In the genomic region with DNA sequence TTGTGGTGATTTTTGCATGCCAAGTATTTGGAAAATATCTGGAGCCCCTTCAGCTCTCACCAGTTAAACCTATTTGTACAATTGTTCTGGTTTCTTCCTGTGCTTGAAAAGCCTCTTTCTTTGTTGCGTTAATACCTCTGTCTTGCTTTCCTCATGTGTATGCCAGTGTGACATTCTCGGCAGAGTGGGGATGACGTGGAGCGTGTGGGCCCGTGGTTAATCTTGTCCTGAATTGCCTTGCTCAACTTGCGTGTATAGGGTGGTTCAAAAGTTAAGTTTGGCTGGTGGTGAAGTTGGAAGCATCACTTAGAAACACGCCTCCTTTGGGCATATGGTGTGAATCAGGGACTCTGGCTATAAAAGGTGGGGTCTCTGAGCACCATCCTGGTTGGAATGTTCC, we compare ENCODE assay signal across 18 cellular contexts.
DNase-seq lines count a peak whose midpoint lies in the region; ATAC-seq and TF ChIP-seq lines count a peak whose summit lies in the region.
"Had no signal": no experiment of that assay in that cellular context is flagged by ENCODE, and none has a peak within 500 bp of the region (broad histone marks: within the 10 kb centered on the region; RNA-seq: fewer than 3 reads in every experiment).

No MANE protein-coding gene starts in this region.

- peak overlapping the region; percentile 24 for H3K27ac Mint-ChIP-seq in osteocyte (ENCODE audit: unreplicated experiment)

- H3K9me3 ChIP-seq in Loucy (ENCODE audit: insufficient read depth, low read depth, low read length) (peaks cover 4% of the 10 kb centered on the region; the same call in 1 of the 2 replicates), gastroesophageal sphincter (peaks cover 0 to 11% (median 1%) of the 10 kb centered on the region in 3 donors), spleen (peaks cover 0 to 15% (median 10%) of the 10 kb centered on the region in 8 donors)
- H3K9me3 ChIP-seq: pancreas had no signal

- H3K4me3 ChIP-seq in Loucy (ENCODE audit: low read length, poor library complexity, severe bottlenecking): no peak overlapping the region
- no peak overlapping the region for H3K4me3 ChIP-seq in gastroesophageal sphincter
- no peak overlapping the region for H3K4me3 ChIP-seq in spleen
- H3K4me3 ChIP-seq: pancreas had no signal

- peaks cover 20% of the 10 kb centered on the region for H4K20me1 ChIP-seq in Loucy (ENCODE audit: insufficient read depth, low read length, poor library complexity, severe bottlenecking)

- peak overlapping the region; percentile 30 for H3K4me2 ChIP-seq in Loucy (ENCODE audit: low read depth, low read length, poor library complexity, severe bottlenecking)
- H3K4me2 ChIP-seq: KMS-11 had no signal

- H3K9me3 Mint-ChIP-seq in osteocyte (ENCODE audit: unreplicated experiment): peaks cover 9% of the 10 kb centered on the region

- no peak overlapping the region for H3K9ac ChIP-seq in Loucy (ENCODE audit: low read depth, low read length, poor library complexity, severe bottlenecking)
- H3K9ac ChIP-seq: KMS-11 had no signal

- H3K4me1 Mint-ChIP-seq in osteocyte (ENCODE audit: unreplicated experiment): peaks cover 69% of the 10 kb centered on the region

- peaks cover 59% of the 10 kb centered on the region for H3K4me1 ChIP-seq in Loucy (ENCODE audit: insufficient read depth, low read length, poor library complexity, severe bottlenecking)
- peaks cover 7 to 75% (median 37%) of the 10 kb centered on the region in 3 donors for H3K4me1 ChIP-seq in gastroesophageal sphincter
- peaks cover 12 to 78% (median 52%) of the 10 kb centered on the region in 6 donors for H3K4me1 ChIP-seq in spleen

- H3K36me3 ChIP-seq in Loucy (ENCODE audit: insufficient read depth, low read length) (peaks cover 16% of the 10 kb centered on the region; the same call in 1 of the 2 replicates), gastroesophageal sphincter (peaks cover 0 to 14% of the 10 kb centered on the region in 2 donors), spleen (peaks cover 0 to 18% (median 0%) of the 10 kb centered on the region in 6 donors)
- H3K36me3 ChIP-seq: pancreas had no signal

- TF ChIP-seq CTCF in Loucy (conservative IDR thresholded peaks at IDR 0.05; ENCODE audit: low read length) (no peak), gastroesophageal sphincter (IDR thresholded peaks at IDR 0.05) (no peak), osteocyte (IDR thresholded peaks at IDR 0.05) (no peak), spleen (IDR thresholded peaks at IDR 0.05 in 8 of 11, conservative IDR thresholded peaks at IDR 0.05 in 3 of 11) (no peak)

- in situ Hi-C loops in ACHN (cut with HindIII; ENCODE audit: low pct_ligation_motif_present, low pct_unique_long_range_greater_than_20kb, low sequenced_read_pairs): no loop called here

- no peak for TF ChIP-seq EP300 in gastroesophageal sphincter (IDR thresholded peaks at IDR 0.05)

- WGBS in gastroesophageal sphincter (ENCODE audit: low coverage in 1 of 2), 2 donors: 77 to 83% methylated on average over 6 of the region's 7 CpGs
- WGBS in spleen, 5 donors: 71 to 80% (median 79%) methylated on average over 7 of the region's 7 CpGs

- intact Hi-C loops in spleen (cut with DNase I; ENCODE audit: low total_unique reads): no loop called here

- H3K79me2 ChIP-seq in Loucy (ENCODE audit: insufficient read depth, low read length): peaks cover 97% of the 10 kb centered on the region

- no peak overlapping the region for H2AFZ ChIP-seq in Loucy (ENCODE audit: low read length)

- H3K36me3 Mint-ChIP-seq in osteocyte (ENCODE audit: unreplicated experiment): peaks cover 18% of the 10 kb centered on the region

- DNase-seq in AG20443 (ENCODE audit: low spot score) (peak; percentile 78), osteocyte (ENCODE audit: extremely low spot score, unreplicated experiment) (no peak), ACHN (no peak), OCI-M1 (lab: John Stamatoyannopoulos, UW) (no peak), spleen (no peak)
- DNase-seq: activated CD4-positive, alpha-beta T cell treated with anti-CD3 and anti-CD28 coated beads, Interleukin-2, amount 50 U/mL, for 1 hour; activated T-cell treated with anti-CD3 and anti-CD28 coated beads, Interleukin-2, amount 50 U/mL, for 1 hour; amniotic stem cell; DMS79; NCI-H1105; NK-92 treated with Interleukin-12 subunit alpha and Interleukin-12 subunit beta, amount 100 ng/mL, for 24 hours; pancreas; stimulated activated naive CD8-positive, alpha-beta T cell treated with anti-CD3 and anti-CD28 coated beads, Interleukin-15, amount 100 ng/mL, for 72 hours; T-helper 9 cell had no signal

- H3K27me3 Mint-ChIP-seq in osteocyte (ENCODE audit: unreplicated experiment): no peaks in the 10 kb centered on the region
- H3K27me3 Mint-ChIP-seq: stimulated activated naive CD8-positive, alpha-beta T cell treated with anti-CD3 and anti-CD28 coated beads, Interleukin-15, amount 100 ng/mL, for 72 hours had no signal

- no peaks in the 10 kb centered on the region for H3F3A ChIP-seq in Loucy (ENCODE audit: low read depth)

- ATAC-seq in gastroesophageal sphincter: no peak
- ATAC-seq in HG03520 (IDR thresholded peaks at IDR 0.05; ENCODE audit: unreplicated experiment): no peak
- ATAC-seq: pancreas had no signal

- H3K4me3 Mint-ChIP-seq in osteocyte (ENCODE audit: unreplicated experiment): no peak overlapping the region

- H3K27me3 ChIP-seq in Loucy (ENCODE audit: insufficient read depth, low read length, poor library complexity, severe bottlenecking): no peaks in the 10 kb centered on the region
- H3K27me3 ChIP-seq in gastroesophageal sphincter: no peaks in the 10 kb centered on the region
- no peaks in the 10 kb centered on the region for H3K27me3 ChIP-seq in spleen (replicated peaks in 1 of 7)
- H3K27me3 ChIP-seq: pancreas had no signal

- no peaks in the 10 kb centered on the region for H3K9me2 ChIP-seq in Loucy (replicated peaks; ENCODE audit: low read depth, low read length)

- H3K27ac ChIP-seq in gastroesophageal sphincter (peak overlapping the region in 3 of 4 donors; percentile 4 to 32 (median 28)), spleen (no peak overlapping the region)
- H3K27ac ChIP-seq: KMS-11, pancreas had no signal

- TF ChIP-seq POLR2A in gastroesophageal sphincter (IDR thresholded peaks at IDR 0.05) (no peak), spleen (IDR thresholded peaks at IDR 0.05) (no peak)

Comparison
In these comparisons a context has a peak if more than half of its experiments do, and no peak if none do; other contexts are left out.
1. H3K27ac ChIP-seq: peak in gastroesophageal sphincter (3 of 4); none in spleen (0 of 8).